ENCODE assay signal across 16 cellular contexts in genomic region chr12:104656383-104656782, GRCh38.
"Had no signal": no experiment of that assay in that cellular context is flagged by ENCODE, and none has a peak within 500 bp of the region (broad histone marks: within the 10 kb centered on the region; RNA-seq: fewer than 3 reads in every experiment).

No MANE protein-coding gene starts in this region.

- DNase-seq: activated naive CD4-positive, alpha-beta T cell; heart left ventricle; left colon; mucosa of descending colon; naive thymus-derived CD4-positive, alpha-beta T cell; occipital lobe; right lobe of liver; stimulated activated CD4-positive, alpha-beta T cell treated with anti-CD3 and anti-CD28 coated beads, Interleukin-1b, Interleukin-23, amount 100 ng/mL, for 48 hours; SW 1271; thyroid gland had no signal

- ATAC-seq: heart left ventricle; left colon; mucosa of descending colon; naive thymus-derived CD4-positive, alpha-beta T cell had no signal

- H3K4me1 ChIP-seq: prostate gland, thyroid gland, uterus had no signal

- H3K27me3 ChIP-seq: heart left ventricle, right lobe of liver, thyroid gland, uterus had no signal

- H3K4me3 ChIP-seq: heart left ventricle, lung, mucosa of descending colon, prostate gland, right lobe of liver, thyroid gland, uterus had no signal

- H3K27me3 Mint-ChIP-seq: naive thymus-derived CD4-positive, alpha-beta T cell had no signal

- FAIRE-seq: bronchial epithelial cell, frontal cortex had no signal

- H3K9me3 ChIP-seq: heart left ventricle, mucosa of descending colon, prostate gland, right lobe of liver, thyroid gland, uterus had no signal

- H3K27ac ChIP-seq: heart left ventricle, prostate gland, right lobe of liver, thyroid gland, uterus had no signal

- H3K36me3 ChIP-seq: heart left ventricle, prostate gland, right lobe of liver, thyroid gland, uterus had no signal

- H3K4me3 Mint-ChIP-seq: activated T-helper 1 cell treated with anti-CD3 and anti-CD28 coated beads, Interleukin-12 subunit alpha, Interleukin-12 subunit beta, Interleukin-2, Interleukin-4 antibody, amounts not matched to agents 30 ng/mL and 10 ng/mL and 1 ng/mL, durations not matched to agents 14 hours and 24 hours and 36 hours; naive thymus-derived CD4-positive, alpha-beta T cell had no signal

- H3K9me3 Mint-ChIP-seq: activated T-helper 1 cell treated with anti-CD3 and anti-CD28 coated beads, Interleukin-12 subunit alpha, Interleukin-12 subunit beta, Interleukin-2, Interleukin-4 antibody, amounts not matched to agents 30 ng/mL and 10 ng/mL and 1 ng/mL, durations not matched to agents 14 hours and 24 hours and 36 hours; naive thymus-derived CD4-positive, alpha-beta T cell had no signal
